In genomic region chr16:46690281-46691178, GRCh38 we compare ENCODE assay signal across 1 cellular context.
TF ChIP-seq lines count a peak whose summit lies in the region.

No MANE protein-coding gene starts in this region.

TF ChIP-seq in HepG2, 621 proteins besides CTCF, POLR2A, EP300 and RAD21 (continued from another document and continues in another):
- no peak for TF ChIP-seq ZNF503 (CRISPR knock-in tag; IDR thresholded peaks at IDR 0.05)
- TF ChIP-seq FOXA3 (CRISPR knock-in tag; IDR thresholded peaks at IDR 0.05): peak; percentile 79
- TF ChIP-seq ATF4 (CRISPR knock-in tag; IDR thresholded peaks at IDR 0.05): peak in 1 of 2 experiments; percentile 37; a peak in 1 of 4 replicates
- peak; percentile 36; the same call in 1 of the 2 replicates for TF ChIP-seq KDM6A (CRISPR knock-in tag; IDR thresholded peaks at IDR 0.05; ENCODE audit: low read depth)
- 0 out of 2 replicates have a peak, but pooled peaks have one; percentile 49 for TF ChIP-seq MXD4 (CRISPR knock-in tag; IDR thresholded peaks at IDR 0.05)
- no peak for TF ChIP-seq NR2F2 (IDR thresholded peaks at IDR 0.05; ENCODE audit: borderline replicate concordance, low read depth)
- no peak for TF ChIP-seq PAF1 (CRISPR knock-in tag; IDR thresholded peaks at IDR 0.05)
- no peak for TF ChIP-seq CC2D1A (CRISPR knock-in tag; IDR thresholded peaks at IDR 0.05)
- peak; percentile 49; the same call in 1 of the 2 replicates for TF ChIP-seq ZNF205 (CRISPR knock-in tag; IDR thresholded peaks at IDR 0.05)
- TF ChIP-seq REST (IDR thresholded peaks at IDR 0.05; ENCODE audit: borderline replicate concordance in 1 of 2, low read depth in 1 of 2, low read length in 2 of 2): no peak
- no peak for TF ChIP-seq MLLT10 (CRISPR knock-in tag; IDR thresholded peaks at IDR 0.05)
- no peak for TF ChIP-seq ZNF343 (CRISPR knock-in tag; IDR thresholded peaks at IDR 0.05)
- TF ChIP-seq BORCS8-MEF2B (CRISPR knock-in tag; IDR thresholded peaks at IDR 0.05): no peak
- TF ChIP-seq E2F5 (CRISPR knock-in tag; conservative IDR thresholded peaks at IDR 0.05): no peak
- TF ChIP-seq ZNF510 (CRISPR knock-in tag; IDR thresholded peaks at IDR 0.05; ENCODE audit: low read depth): no peak
- TF ChIP-seq ZNF574 (CRISPR knock-in tag; IDR thresholded peaks at IDR 0.05): peak; percentile 58; the same call in 1 of the 2 replicates
- TF ChIP-seq ZNF687 (CRISPR knock-in tag; IDR thresholded peaks at IDR 0.05): peak; percentile 62; the same call in 1 of the 2 replicates
- TF ChIP-seq GTF3A (CRISPR knock-in tag; conservative IDR thresholded peaks at IDR 0.05): no peak
- no peak for TF ChIP-seq NONO (IDR thresholded peaks at IDR 0.05)
- 0 out of 2 replicates have a peak, but pooled peaks have one; percentile 7 for TF ChIP-seq NONO (CRISPR knock-in tag; conservative IDR thresholded peaks at IDR 0.05)
- TF ChIP-seq ZNF512 (CRISPR knock-in tag; IDR thresholded peaks at IDR 0.05): peak; percentile 62; the same call in 1 of the 2 replicates
- TF ChIP-seq ZNF20 (CRISPR knock-in tag; IDR thresholded peaks at IDR 0.05): no peak
- peak; percentile 93 for TF ChIP-seq SAP130 (CRISPR knock-in tag; IDR thresholded peaks at IDR 0.05; ENCODE audit: low read depth)
- 0 out of 2 replicates have a peak, but pooled peaks have one; percentile 48 for TF ChIP-seq TSC22D2 (CRISPR knock-in tag; IDR thresholded peaks at IDR 0.05; ENCODE audit: borderline replicate concordance)
- TF ChIP-seq CREM (IDR thresholded peaks at IDR 0.05): no peak; the same call in 1 of the 2 replicates
- no peak for TF ChIP-seq CREM (CRISPR knock-in tag; IDR thresholded peaks at IDR 0.05)
- 0 out of 2 replicates have a peak, but pooled peaks have one; percentile 35 for TF ChIP-seq JUND (CRISPR knock-in tag; IDR thresholded peaks at IDR 0.05)
- no peak for TF ChIP-seq MYNN (CRISPR knock-in tag; IDR thresholded peaks at IDR 0.05; ENCODE audit: low read depth)
- no peak for TF ChIP-seq ZNF407 (CRISPR knock-in tag; IDR thresholded peaks at IDR 0.05; ENCODE audit: not compliant biosample characterization)
- no peak for TF ChIP-seq ZNF350 (CRISPR knock-in tag; IDR thresholded peaks at IDR 0.05; ENCODE audit: borderline replicate concordance, low read depth)
- no peak for TF ChIP-seq ZNF570 (CRISPR knock-in tag; IDR thresholded peaks at IDR 0.05; ENCODE audit: borderline replicate concordance)
- TF ChIP-seq MTA1 (CRISPR knock-in tag; IDR thresholded peaks at IDR 0.05; ENCODE audit: borderline replicate concordance): peak; percentile 54; the same call in 1 of the 2 replicates
